Comparison of ENCODE assay signal across 11 cellular contexts in genomic region chr3:7309707-7310106, GRCh38.
DNase-seq lines count a peak whose midpoint lies in the region; ATAC-seq and TF ChIP-seq lines count a peak whose summit lies in the region.
"Had no signal": no experiment of that assay in that cellular context is flagged by ENCODE, and none has a peak within 500 bp of the region (broad histone marks: within the 10 kb centered on the region; RNA-seq: fewer than 3 reads in every experiment).

No MANE protein-coding gene starts in this region.

- no peaks in the 10 kb centered on the region for H3K4me1 ChIP-seq in RWPE2 (ENCODE audit: insufficient read depth, poor library complexity, severe bottlenecking)
- H3K4me1 ChIP-seq in lung (ENCODE audit: control insufficient read depth in 2 of 2, insufficient read depth in 2 of 2, low read length in 2 of 2), result peaks cover 0 to 2% of the 10 kb centered on the region in 2 donors
- peaks cover 14 to 34% of the 10 kb centered on the region in 2 donors for H3K4me1 ChIP-seq in thoracic aorta (ENCODE audit: control insufficient read depth in 1 of 2, low read depth in 2 of 2)
- H3K4me1 ChIP-seq: vagina had no signal

- H3K9me3 ChIP-seq in RWPE2 (ENCODE audit: severe bottlenecking) (peaks cover 2% of the 10 kb centered on the region), lung (ENCODE audit: control insufficient read depth in 2 of 2, insufficient read depth in 1 of 2, low read length in 1 of 2) (no peaks in the 10 kb centered on the region), thoracic aorta (no peaks in the 10 kb centered on the region)
- H3K9me3 ChIP-seq: vagina had no signal

- WGBS in lung, 2 donors, result 8 to 15% methylated on average over 3 of the region's 3 CpGs

- H3K27ac ChIP-seq in RWPE2 (ENCODE audit: poor library complexity, severe bottlenecking) (no peak overlapping the region), lung (ENCODE audit: low read depth in 1 of 2, low read length in 1 of 2) (no peak overlapping the region), thoracic aorta (no peak overlapping the region)
- H3K27ac ChIP-seq: vagina, WERI-Rb-1 had no signal

- H3K27me3 ChIP-seq in RWPE2 (ENCODE audit: insufficient read depth, poor library complexity, severe bottlenecking) (no peaks in the 10 kb centered on the region), lung (ENCODE audit: control insufficient read depth, insufficient read depth) (no peaks in the 10 kb centered on the region), thoracic aorta (replicated peaks; ENCODE audit: insufficient read depth) (no peaks in the 10 kb centered on the region)
- H3K27me3 ChIP-seq: vagina had no signal

- DNase-seq in RWPE2 (ENCODE audit: low spot score) (no peak), fibroblast of villous mesenchyme (ENCODE audit: low read depth) (peak; percentile 55), lung (ENCODE audit: low spot score) (peak; percentile 53), thoracic aorta (ENCODE audit: low spot score) (no peak)
- no peak for DNase-seq in activated CD8-positive, alpha-beta memory T cell treated with anti-CD3 and anti-CD28 coated beads for 24 hours
- DNase-seq: endodermal cell, WERI-Rb-1 had no signal

- ATAC-seq in RWPE2 (ENCODE audit: low read depth), result peak; percentile 50; the same call in 2 of the 3 replicates
- peak; percentile 69 for ATAC-seq in lung (ENCODE audit: insufficient read depth, low FRiP score)
- peak; percentile 53 for ATAC-seq in thoracic aorta (ENCODE audit: insufficient number of reproducible peaks, low FRiP score, low read depth)
- ATAC-seq in GM21528 (IDR thresholded peaks at IDR 0.05; ENCODE audit: low FRiP score, unreplicated experiment), result no peak
- ATAC-seq in HG03097 (IDR thresholded peaks at IDR 0.05; ENCODE audit: low FRiP score, unreplicated experiment), result no peak
- no peak for ATAC-seq in GM19328 (IDR thresholded peaks at IDR 0.05; ENCODE audit: unreplicated experiment)

- H3K36me3 ChIP-seq in RWPE2 (ENCODE audit: low read depth), result no peaks in the 10 kb centered on the region
- H3K36me3 ChIP-seq in lung (ENCODE audit: control insufficient read depth in 2 of 2, insufficient read depth in 2 of 2, low read length in 2 of 2), result no peaks in the 10 kb centered on the region
- H3K36me3 ChIP-seq in thoracic aorta, result no peaks in the 10 kb centered on the region
- H3K36me3 ChIP-seq: vagina, WERI-Rb-1 had no signal

- H3K4me3 ChIP-seq in RWPE2 (ENCODE audit: severe bottlenecking) (no peak overlapping the region), fibroblast of villous mesenchyme (ENCODE audit: low read depth, low read length) (no peak overlapping the region), lung (no peak overlapping the region), thoracic aorta (peak overlapping the region; percentile 24)
- H3K4me3 ChIP-seq: vagina had no signal

- no peak for TF ChIP-seq CTCF in RWPE2 (IDR thresholded peaks at IDR 0.05; ENCODE audit: poor library complexity, severe bottlenecking)
- no peak for TF ChIP-seq CTCF in fibroblast of villous mesenchyme (IDR thresholded peaks at IDR 0.05; ENCODE audit: insufficient read depth, low read depth, low read length)
- no peak for TF ChIP-seq CTCF in lung (IDR thresholded peaks at IDR 0.05; ENCODE audit: control extremely low read depth, extremely low read depth)
- no peak for TF ChIP-seq CTCF in thoracic aorta (IDR thresholded peaks at IDR 0.05)

Comparison
In these comparisons a context has a peak if more than half of its experiments do, and no peak if none do; other contexts are left out.
1. ATAC-seq: peak in RWPE2 (single experiment), lung (single experiment) and thoracic aorta (single experiment); none in GM21528 (single experiment), HG03097 (single experiment) and GM19328 (single experiment).
2. DNase-seq: peak in fibroblast of villous mesenchyme (single experiment) and lung (single experiment); none in RWPE2 (single experiment), thoracic aorta (single experiment) and activated CD8-positive, alpha-beta memory T cell treated with anti-CD3 and anti-CD28 coated beads for 24 hours (single experiment).